16 cellular contexts compared by ENCODE assay signal in the genomic region with DNA sequence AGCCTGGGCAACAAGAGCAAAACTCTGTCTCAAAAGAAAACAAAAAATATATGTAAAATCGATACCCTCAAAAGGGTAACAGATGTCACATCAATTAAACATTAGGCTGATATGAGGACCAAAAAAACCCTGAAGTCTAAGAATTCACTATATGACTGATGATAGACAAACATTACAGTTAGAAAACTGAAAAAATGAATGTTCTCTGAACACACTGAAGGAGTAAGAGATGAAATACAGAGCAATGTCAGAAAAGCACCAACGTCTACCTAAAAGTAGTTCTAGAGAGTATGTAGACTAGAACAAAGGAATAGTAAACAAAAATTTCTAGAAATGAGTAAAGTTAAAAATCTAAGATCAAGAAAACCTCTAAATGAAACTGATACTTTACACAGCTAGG.
DNase-seq lines count a peak whose midpoint lies in the region; ATAC-seq and TF ChIP-seq lines count a peak whose summit lies in the region.
"Had no signal": no experiment of that assay in that cellular context is flagged by ENCODE, and none has a peak within 500 bp of the region (broad histone marks: within the 10 kb centered on the region; RNA-seq: fewer than 3 reads in every experiment).

No MANE protein-coding gene starts in this region.

- no peak overlapping the region for H3K9ac ChIP-seq in SU-DHL-6 (ENCODE audit: low read length)

- H3K79me2 ChIP-seq in SU-DHL-6 (ENCODE audit: insufficient read depth, low read length), result peaks cover 6% of the 10 kb centered on the region; the same call in 1 of the 2 replicates

- H3K4me2 ChIP-seq in SU-DHL-6 (ENCODE audit: low read depth, low read length, poor library complexity, severe bottlenecking), result no peak overlapping the region

- H2AFZ ChIP-seq in SU-DHL-6 (ENCODE audit: low read depth, low read length, severe bottlenecking), result no peak overlapping the region

- no peaks in the 10 kb centered on the region for H3K36me3 Mint-ChIP-seq in activated T-cell treated with anti-CD3 and anti-CD28 coated beads, Interleukin-2, amount 50 U/mL, for 72 hours (ENCODE audit: insufficient read depth in 2 of 2)
- peaks cover 11% of the 10 kb centered on the region for H3K36me3 Mint-ChIP-seq in stimulated activated effector memory CD8-positive, alpha-beta T cell treated with anti-CD3 and anti-CD28 coated beads, Interleukin-12 subunit alpha, Interleukin-12 subunit beta, amount 100 ng/mL, for 72 hours

- H3F3A ChIP-seq in SU-DHL-6 (ENCODE audit: insufficient read depth), result peaks cover 34% of the 10 kb centered on the region

- no peak for DNase-seq in activated T-cell treated with anti-CD3 and anti-CD28 coated beads, Interleukin-2, amount 50 U/mL, for 72 hours
- no peak for DNase-seq in activated T-cell treated with anti-CD3 and anti-CD28 coated beads, Interleukin-2, amount 50 U/mL, for 48 hours
- DNase-seq in stimulated activated effector memory CD8-positive, alpha-beta T cell treated with anti-CD3 and anti-CD28 coated beads, Interleukin-12 subunit alpha, Interleukin-12 subunit beta, amount 100 ng/mL, for 72 hours (ENCODE audit: low spot score in 2 of 2), result no peak
- DNase-seq in activated naive CD4-positive, alpha-beta T cell treated with Interleukin-2 at 50 U/mL for 16 hours, result no peak
- DNase-seq in COLO668 (lab: John Stamatoyannopoulos, UW; ENCODE audit: unreplicated experiment), result no peak
- DNase-seq: ACHN; BE2C; C1 segment of cervical spinal cord; CD4-positive, CD25-positive, alpha-beta regulatory T cell; DMS153; DMS79; GDM1; H9 had no signal

- H3K4me3 Mint-ChIP-seq in activated T-cell treated with anti-CD3 and anti-CD28 coated beads, Interleukin-2, amount 50 U/mL, for 72 hours, result no peak overlapping the region
- H3K4me3 Mint-ChIP-seq in stimulated activated effector memory CD8-positive, alpha-beta T cell treated with anti-CD3 and anti-CD28 coated beads, Interleukin-12 subunit alpha, Interleukin-12 subunit beta, amount 100 ng/mL, for 72 hours, result no peak overlapping the region
- H3K4me3 Mint-ChIP-seq: H9, IgD-negative memory B cell had no signal

- H3K27me3 ChIP-seq in SU-DHL-6 (ENCODE audit: low read length), result no peaks in the 10 kb centered on the region
- H3K27me3 ChIP-seq: BE2C had no signal

- peaks cover 9% of the 10 kb centered on the region for H3K4me1 Mint-ChIP-seq in activated T-cell treated with anti-CD3 and anti-CD28 coated beads, Interleukin-2, amount 50 U/mL, for 72 hours (ENCODE audit: low read depth)
- peaks cover 17% of the 10 kb centered on the region for H3K4me1 Mint-ChIP-seq in stimulated activated effector memory CD8-positive, alpha-beta T cell treated with anti-CD3 and anti-CD28 coated beads, Interleukin-12 subunit alpha, Interleukin-12 subunit beta, amount 100 ng/mL, for 72 hours

- no peaks in the 10 kb centered on the region for H3K9me3 ChIP-seq in SU-DHL-6 (ENCODE audit: insufficient read depth, low read length)
- H3K9me3 ChIP-seq: BE2C had no signal

- H3K9me2 ChIP-seq in SU-DHL-6 (replicated peaks; ENCODE audit: insufficient read depth, low read length), result no peaks in the 10 kb centered on the region

- no peaks in the 10 kb centered on the region for H3K9me3 Mint-ChIP-seq in activated T-cell treated with anti-CD3 and anti-CD28 coated beads, Interleukin-2, amount 50 U/mL, for 72 hours
- no peaks in the 10 kb centered on the region for H3K9me3 Mint-ChIP-seq in stimulated activated effector memory CD8-positive, alpha-beta T cell treated with anti-CD3 and anti-CD28 coated beads, Interleukin-12 subunit alpha, Interleukin-12 subunit beta, amount 100 ng/mL, for 72 hours
- H3K9me3 Mint-ChIP-seq: H9, IgD-negative memory B cell had no signal

- peak overlapping the region; percentile 25; the same call in 1 of the 2 replicates for H3K27ac ChIP-seq in SU-DHL-6 (ENCODE audit: low read depth, low read length)

- no peak for TF ChIP-seq CTCF in SU-DHL-6 (IDR thresholded peaks at IDR 0.05; ENCODE audit: insufficient read depth, low read length, poor library complexity, severe bottlenecking)

- H3K27ac Mint-ChIP-seq in activated T-cell treated with anti-CD3 and anti-CD28 coated beads, Interleukin-2, amount 50 U/mL, for 72 hours, result no peak overlapping the region
- H3K27ac Mint-ChIP-seq in stimulated activated effector memory CD8-positive, alpha-beta T cell treated with anti-CD3 and anti-CD28 coated beads, Interleukin-12 subunit alpha, Interleukin-12 subunit beta, amount 100 ng/mL, for 72 hours, result no peak overlapping the region

- H3K36me3 ChIP-seq in SU-DHL-6 (ENCODE audit: low read length), result 0 out of 2 replicates have a peak, but pooled peaks cover 4% of the 10 kb centered on the region
- H3K36me3 ChIP-seq: BE2C had no signal

- H3K27me3 Mint-ChIP-seq in activated T-cell treated with anti-CD3 and anti-CD28 coated beads, Interleukin-2, amount 50 U/mL, for 72 hours (ENCODE audit: low read depth), result no peaks in the 10 kb centered on the region
- H3K27me3 Mint-ChIP-seq: CD4-positive, CD25-positive, alpha-beta regulatory T cell; IgD-negative memory B cell had no signal

- H4K20me1 ChIP-seq in SU-DHL-6 (ENCODE audit: low read depth, low read length), result no peaks in the 10 kb centered on the region

- no peak overlapping the region for H3K4me3 ChIP-seq in SU-DHL-6 (ENCODE audit: insufficient read depth, low read length, poor library complexity, severe bottlenecking)

- ATAC-seq in activated T-cell treated with anti-CD3 and anti-CD28 coated beads, Interleukin-2, amount 50 U/mL, for 72 hours (replicated peaks in 1 of 2), result peak; percentile 49 to 81
- ATAC-seq in stimulated activated effector memory CD8-positive, alpha-beta T cell treated with anti-CD3 and anti-CD28 coated beads, Interleukin-12 subunit alpha, Interleukin-12 subunit beta, amount 100 ng/mL, for 72 hours, result peak; percentile 79
- ATAC-seq: HepG2 had no signal
